1 cellular context compared by ENCODE assay signal in genomic region chr16:73000020-73000906, GRCh38.
A peak's percentile ranks its signal among the peaks of the same experiment; 100 is the strongest.
TF ChIP-seq lines count a peak whose summit lies in the region.

No MANE protein-coding gene starts in this region.

TF ChIP-seq in HepG2, 621 proteins besides CTCF, POLR2A, EP300 and RAD21 (continued from another document and continues in another):
- TF ChIP-seq ZNF646 (CRISPR knock-in tag; IDR thresholded peaks at IDR 0.05): no peak
- TF ChIP-seq ARID4A (CRISPR knock-in tag; IDR thresholded peaks at IDR 0.05; ENCODE audit: borderline replicate concordance): peak; percentile 67
- no peak for TF ChIP-seq BATF2 (CRISPR knock-in tag; IDR thresholded peaks at IDR 0.05)
- peak; percentile 53 for TF ChIP-seq TGIF2 (CRISPR knock-in tag; IDR thresholded peaks at IDR 0.05)
- no peak for TF ChIP-seq AKNA (CRISPR knock-in tag; IDR thresholded peaks at IDR 0.05; ENCODE audit: borderline replicate concordance)
- 0 out of 2 replicates have a peak, but pooled peaks have one; percentile 33 for TF ChIP-seq HMGXB3 (CRISPR knock-in tag; IDR thresholded peaks at IDR 0.05; ENCODE audit: borderline replicate concordance)
- peak; percentile 92 for TF ChIP-seq TFDP1 (CRISPR knock-in tag; IDR thresholded peaks at IDR 0.05; ENCODE audit: borderline replicate concordance)
- TF ChIP-seq HDAC6 (IDR thresholded peaks at IDR 0.05; ENCODE audit: low read depth, low read length): no peak
- TF ChIP-seq ZSCAN30 (CRISPR knock-in tag; IDR thresholded peaks at IDR 0.05): no peak
- 0 out of 2 replicates have a peak, but pooled peaks have one; percentile 63 for TF ChIP-seq EHMT2 (IDR thresholded peaks at IDR 0.05; ENCODE audit: borderline replicate concordance, low read depth, low read length)
- no peak for TF ChIP-seq RFX1 (IDR thresholded peaks at IDR 0.05)
- peak; percentile 77 for TF ChIP-seq ZNF761 (CRISPR knock-in tag; conservative IDR thresholded peaks at IDR 0.05)
- 0 out of 2 replicates have a peak, but pooled peaks have one; percentile 27 for TF ChIP-seq ZNF567 (CRISPR knock-in tag; IDR thresholded peaks at IDR 0.05; ENCODE audit: borderline replicate concordance)
- TF ChIP-seq SP1 (IDR thresholded peaks at IDR 0.05): no peak
- no peak; the same call in 1 of the 2 replicates for TF ChIP-seq SP1 (CRISPR knock-in tag; IDR thresholded peaks at IDR 0.05)
- 0 out of 2 replicates have a peak, but pooled peaks have one; percentile 36 for TF ChIP-seq HOMEZ (CRISPR knock-in tag; IDR thresholded peaks at IDR 0.05; ENCODE audit: low read depth)
- TF ChIP-seq TEF (CRISPR knock-in tag; IDR thresholded peaks at IDR 0.05): no peak
- TF ChIP-seq ZFX (CRISPR knock-in tag; IDR thresholded peaks at IDR 0.05; ENCODE audit: low read depth): peak; percentile 63; the same call in 1 of the 2 replicates
- TF ChIP-seq TFAP4 (IDR thresholded peaks at IDR 0.05; ENCODE audit: borderline replicate concordance, low read depth): peak; percentile 11; the same call in 1 of the 2 replicates
- 0 out of 2 replicates have a peak, but pooled peaks have one; percentile 9 for TF ChIP-seq ZIK1 (CRISPR knock-in tag; IDR thresholded peaks at IDR 0.05; ENCODE audit: borderline replicate concordance, low read depth)
- TF ChIP-seq SSRP1 (CRISPR knock-in tag; IDR thresholded peaks at IDR 0.05): no peak
